Comparison of ENCODE assay signal across 8 cellular contexts in the genomic region with DNA sequence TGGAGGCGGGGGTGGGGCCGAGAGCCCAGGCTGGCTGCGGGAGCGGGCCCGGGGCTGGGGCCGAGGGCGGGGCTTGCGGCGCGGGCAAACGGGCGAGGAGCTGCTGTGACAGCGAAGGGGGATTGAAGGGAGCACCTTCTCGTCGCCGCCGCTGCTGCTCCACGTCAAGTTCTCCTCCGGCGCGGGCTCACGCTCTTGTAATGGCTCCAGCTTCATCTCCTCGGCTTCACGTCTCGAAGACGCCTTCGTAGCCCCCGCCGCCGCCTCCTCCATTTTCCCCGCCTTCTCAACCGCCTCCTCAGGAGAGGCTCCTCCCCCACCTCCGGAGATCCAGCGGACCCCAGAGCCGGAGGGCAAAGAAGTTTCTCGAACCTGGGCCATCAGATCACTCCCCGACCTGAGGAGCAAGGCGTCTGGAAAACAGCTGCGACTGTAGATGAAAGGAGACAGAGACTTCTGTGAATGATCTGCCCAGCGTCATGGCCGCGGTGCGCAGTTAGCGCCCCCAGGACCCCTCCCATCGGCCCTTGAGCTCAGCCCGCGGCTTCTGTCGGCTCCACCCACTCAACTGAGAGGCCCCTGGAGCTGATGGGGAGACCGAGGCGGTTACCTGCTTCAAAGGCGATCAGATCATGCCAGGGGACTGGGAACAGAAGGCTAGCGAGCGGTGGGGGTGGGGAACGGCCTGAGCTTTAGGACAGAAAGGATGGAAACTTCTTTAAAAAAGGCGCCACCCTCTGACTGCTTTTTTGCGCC. TPM values are rescaled to one million over a fixed set of nuclear protein-coding genes. Genes with fewer than 3 reads are reported as not detected.
DNase-seq lines count a peak whose midpoint lies in the region; ATAC-seq and TF ChIP-seq lines count a peak whose summit lies in the region.

No MANE protein-coding gene starts in this region.

- DNase-seq in SIG-M5 treated with dmso at 0.1 percent for 504 hours (lab: John Stamatoyannopoulos, UW; ENCODE audit: unreplicated experiment) = peak; percentile 57
- no peak for DNase-seq in SIG-M5 (lab: John Stamatoyannopoulos, UW)
- DNase-seq in NCI-H69 (lab: John Stamatoyannopoulos, UW) = peak; percentile 16
- DNase-seq in activated T-cell treated with anti-CD3 and anti-CD28 coated beads for 24 hours (ENCODE audit: low read depth) = peak; percentile 36
- DNase-seq in epithelial cell of proximal tubule (ENCODE audit: low read depth) = no peak
- peak; percentile 59 for DNase-seq in myocyte (ENCODE audit: low read depth)
- peak; percentile 52 for DNase-seq in stimulated activated naive CD8-positive, alpha-beta T cell treated with anti-CD3 and anti-CD28 coated beads, Interleukin-15, Interleukin-2, amounts not matched to agents 100 U/mL and 50 U/mL, for 24 hours

- no peak for TF ChIP-seq CTCF in epithelial cell of proximal tubule (conservative IDR thresholded peaks at IDR 0.05; ENCODE audit: low read depth, low read length)

- peak overlapping the region; percentile 77 for H3K4me3 ChIP-seq in epithelial cell of proximal tubule (ENCODE audit: low read depth, low read length)

- peak; percentile 57 for ATAC-seq in HG03039 (IDR thresholded peaks at IDR 0.05; ENCODE audit: unreplicated experiment)
- ATAC-seq in stimulated activated naive CD8-positive, alpha-beta T cell treated with anti-CD3 and anti-CD28 coated beads, Interleukin-15, Interleukin-2, amounts not matched to agents 100 U/mL and 50 U/mL, for 24 hours = peak; percentile 67

RNA-seq across cellular contexts. Expression of a gene that starts 0.9 kb away (rescaled TPM):
- total RNA-seq in epithelial cell of proximal tubule (0.80 and 1.0 TPM in 2 replicates), myocyte (0.64 and 0.83 TPM in 2 replicates)
- 0.34 TPM for polyA plus RNA-seq in myocyte (2012)

RNA-seq across cellular contexts. Expression of a gene that starts 36.8 kb away (rescaled TPM):
- total RNA-seq in epithelial cell of proximal tubule = 11.3 and 13.1 TPM in 2 replicates
- total RNA-seq in myocyte = 24.2 and 34.0 TPM in 2 replicates
- polyA plus RNA-seq in myocyte (2012) = 23.7 TPM

Comparison
In these comparisons a context has a peak if more than half of its experiments do, and no peak if none do; other contexts are left out.
1. DNase-seq: peak in SIG-M5 treated with dmso at 0.1 percent for 504 hours (single experiment), NCI-H69 (single experiment), activated T-cell treated with anti-CD3 and anti-CD28 coated beads for 24 hours (single experiment), myocyte (single experiment) and stimulated activated naive CD8-positive, alpha-beta T cell treated with anti-CD3 and anti-CD28 coated beads, Interleukin-15, Interleukin-2, amounts not matched to agents 100 U/mL and 50 U/mL, for 24 hours (single experiment); none in SIG-M5 (single experiment) and epithelial cell of proximal tubule (single experiment).